Comparison of ENCODE assay signal across 1 cellular context in the genomic region with DNA sequence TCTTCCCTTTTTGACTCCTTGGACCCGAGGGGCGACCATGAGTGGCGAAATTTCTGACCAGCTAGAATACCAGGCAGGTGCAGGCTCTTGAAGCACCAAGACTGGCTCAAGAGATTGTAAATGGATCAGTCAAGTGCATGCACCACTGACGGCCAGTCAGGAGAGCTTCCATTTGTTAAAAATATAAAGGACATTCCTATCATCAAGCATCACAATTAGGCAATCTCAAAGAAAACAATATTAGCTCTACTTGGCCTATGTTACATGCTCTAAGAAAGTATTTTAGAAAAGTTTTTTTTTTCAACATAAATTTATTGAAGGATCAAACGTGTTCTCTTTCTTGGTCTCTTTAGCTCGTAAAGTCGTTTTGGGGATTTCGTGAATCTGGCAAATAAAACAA.
TF ChIP-seq lines count a peak whose summit lies in the region.

No MANE protein-coding gene starts in this region.

TF ChIP-seq in H1, 55 proteins besides CTCF, POLR2A, EP300 and RAD21:
- no peak for TF ChIP-seq YY1 (IDR thresholded peaks at IDR 0.05; ENCODE audit: low read depth, low read length)
- TF ChIP-seq MAFK (IDR thresholded peaks at IDR 0.05; ENCODE audit: low read depth, low read length): no peak
- TF ChIP-seq FOSL1 (IDR thresholded peaks at IDR 0.05; ENCODE audit: insufficient read depth, low read depth, low read length): no peak
- TF ChIP-seq ASH2L (IDR thresholded peaks at IDR 0.05; ENCODE audit: low read length): no peak
- TF ChIP-seq KDM1A (IDR thresholded peaks at IDR 0.05; ENCODE audit: borderline replicate concordance, low read length): no peak
- TF ChIP-seq RNF2 (IDR thresholded peaks at IDR 0.05; ENCODE audit: borderline replicate concordance, low read depth, low read length, missing control alignments, poor library complexity, severe bottlenecking): no peak
- TF ChIP-seq SUZ12 (IDR thresholded peaks at IDR 0.05; ENCODE audit: low read length): no peak
- no peak for TF ChIP-seq SP4 (IDR thresholded peaks at IDR 0.05; ENCODE audit: low read length)
- no peak for TF ChIP-seq NRF1 (IDR thresholded peaks at IDR 0.05; ENCODE audit: low read depth, low read length)
- TF ChIP-seq, protein P1, sequence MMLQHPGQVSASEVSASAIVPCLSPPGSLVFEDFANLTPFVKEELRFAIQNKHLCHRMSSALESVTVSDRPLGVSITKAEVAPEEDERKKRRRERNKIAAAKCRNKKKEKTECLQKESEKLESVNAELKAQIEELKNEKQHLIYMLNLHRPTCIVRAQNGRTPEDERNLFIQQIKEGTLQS (IDR thresholded peaks at IDR 0.05; ENCODE audit: insufficient read depth, low read depth, low read length): no peak
- no peak for TF ChIP-seq SAP30 (IDR thresholded peaks at IDR 0.05; ENCODE audit: insufficient read depth, insufficient replicate concordance, low read length)
- TF ChIP-seq KDM4A (IDR thresholded peaks at IDR 0.05; ENCODE audit: low read depth, low read length, severe bottlenecking): no peak
- TF ChIP-seq BRCA1 (IDR thresholded peaks at IDR 0.05; ENCODE audit: low read depth, low read length): no peak
- no peak for TF ChIP-seq BCL11A (IDR thresholded peaks at IDR 0.05; ENCODE audit: low read depth in 2 of 2, low read length in 2 of 2)
- no peak for TF ChIP-seq CTBP2 (IDR thresholded peaks at IDR 0.05; ENCODE audit: borderline replicate concordance, insufficient read depth, insufficient read length, low read length)
- TF ChIP-seq, protein P2, sequence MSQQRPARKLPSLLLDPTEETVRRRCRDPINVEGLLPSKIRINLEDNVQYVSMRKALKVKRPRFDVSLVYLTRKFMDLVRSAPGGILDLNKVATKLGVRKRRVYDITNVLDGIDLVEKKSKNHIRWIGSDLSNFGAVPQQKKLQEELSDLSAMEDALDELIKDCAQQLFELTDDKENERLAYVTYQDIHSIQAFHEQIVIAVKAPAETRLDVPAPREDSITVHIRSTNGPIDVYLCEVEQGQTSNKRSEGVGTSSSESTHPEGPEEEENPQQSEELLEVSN (IDR thresholded peaks at IDR 0.05): no peak
- TF ChIP-seq RFX5 (IDR thresholded peaks at IDR 0.05; ENCODE audit: borderline replicate concordance, low read depth, low read length): no peak
- TF ChIP-seq SIRT6 (IDR thresholded peaks at IDR 0.05; ENCODE audit: low read length): no peak
- no peak for TF ChIP-seq SIX5 (IDR thresholded peaks at IDR 0.05; ENCODE audit: low read depth, low read length)
- TF ChIP-seq EZH2 (IDR thresholded peaks at IDR 0.05; ENCODE audit: low read depth, low read length, severe bottlenecking): no peak
